Comparison of ENCODE assay signal across 9 cellular contexts in the genomic region with DNA sequence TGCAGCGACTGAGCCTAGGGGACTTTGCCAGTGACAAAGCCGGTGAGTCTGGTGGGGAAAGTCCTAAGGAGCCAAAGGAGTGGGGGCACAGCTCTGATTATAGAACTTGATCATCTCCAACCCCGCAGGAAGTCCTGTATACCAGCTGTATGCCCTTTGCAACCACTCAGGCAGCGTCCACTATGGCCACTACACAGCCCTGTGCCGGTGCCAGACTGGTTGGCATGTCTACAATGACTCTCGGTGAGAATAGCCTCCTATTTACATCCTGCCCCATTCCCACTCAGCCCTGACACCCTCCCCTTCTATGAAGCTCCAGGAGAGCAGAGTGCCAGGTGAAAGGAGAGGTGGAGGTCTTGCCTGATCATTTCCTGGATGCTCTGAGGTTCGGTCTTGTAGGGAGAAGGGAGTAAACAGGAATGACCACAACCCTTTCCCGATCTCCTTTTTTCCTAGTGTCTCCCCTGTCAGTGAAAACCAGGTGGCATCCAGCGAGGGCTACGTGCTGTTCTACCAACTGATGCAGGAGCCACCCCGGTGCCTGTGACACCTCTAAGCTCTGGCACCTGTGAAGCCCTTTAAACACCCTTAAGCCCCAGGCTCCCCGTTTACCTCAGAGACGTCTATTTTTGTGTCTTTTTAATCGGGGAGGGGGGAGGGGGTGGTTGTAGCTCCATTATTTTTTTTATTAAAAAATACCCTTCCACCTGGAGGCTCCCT. TPM values are rescaled to one million over a fixed set of nuclear protein-coding genes. Genes with fewer than 3 reads are reported as not detected.
DNase-seq lines count a peak whose midpoint lies in the region; ATAC-seq and TF ChIP-seq lines count a peak whose summit lies in the region.
"Had no signal": no experiment of that assay in that cellular context is flagged by ENCODE, and none has a peak within 500 bp of the region (broad histone marks: within the 10 kb centered on the region; RNA-seq: fewer than 3 reads in every experiment).

No MANE protein-coding gene starts in this region.

- POLR2A ChIA-PET in AG04449 (lab: Yijun Ruan, JAX) = interaction anchor here (0.9 to 2.1 kb wide), 4 partner anchors 12 to 32 kb away, joined by 3 to 10 read pairs (median 6); partner anchors contain the start of genes B4GALT3, DEDD and UFC1

- peaks cover 0 to 12% of the 10 kb centered on the region in 2 donors for H3K36me3 Mint-ChIP-seq in naive B cell

- no peak for ATAC-seq in naive B cell (ENCODE audit: low read depth in 2 of 2)
- no peak for ATAC-seq in GM21423 (IDR thresholded peaks at IDR 0.05; ENCODE audit: unreplicated experiment)
- ATAC-seq in GM21390 (IDR thresholded peaks at IDR 0.05; ENCODE audit: unreplicated experiment) = no peak

- H3K27me3 Mint-ChIP-seq in naive B cell = no peaks in the 10 kb centered on the region

- TF ChIP-seq CTCF in AG04449 (IDR thresholded peaks at IDR 0.05; ENCODE audit: insufficient read depth, low read length, missing control alignments) = no peak

- H3K27ac Mint-ChIP-seq in naive B cell = peak overlapping the region; percentile 92 to 99 (median 98)

- DNase-seq in AG04449 (ENCODE audit: low read depth, low spot score) (no peak), naive B cell (no peak), germinal center (ENCODE audit: low spot score) (no peak)
- DNase-seq in Jurkat, Clone E6-1 (ENCODE audit: low read depth, low spot score) = no peak
- DNase-seq in stimulated activated CD4-positive, alpha-beta T cell treated with anti-CD3 and anti-CD28 coated beads, Interleukin-4, amount 100 ng/mL, for 24 hours = no peak
- DNase-seq: NCI-H446 treated with DMSO at 0.1 percent for 48 hours had no signal

- H3K27ac ChIP-seq in cingulate gyrus (ENCODE audit: low read depth, low read length) = peak overlapping the region; percentile 92

- H3K9me3 Mint-ChIP-seq in naive B cell = no peaks in the 10 kb centered on the region

- peaks cover 60 to 78% (median 68%) of the 10 kb centered on the region in 3 donors for H3K4me1 Mint-ChIP-seq in naive B cell

- CTCF ChIA-PET in AG04449 (lab: Yijun Ruan, JAX) = interaction anchor here (0.7 to 3.2 kb wide), 15 partner anchors 8 to 217 kb away, joined by 3 to 24 read pairs (median 7); partner anchors contain the start of genes B4GALT3, NDUFS2, TOMM40L and UFC1

- H3K4me3 Mint-ChIP-seq in naive B cell = peak overlapping the region in 7 of 8 donors; percentile 60 to 96 (median 88)

- H3K4me3 ChIP-seq in AG04449 (ENCODE audit: low read depth, low read length) = peak overlapping the region; percentile 93
- peak overlapping the region; percentile 71 for H3K4me3 ChIP-seq in Jurkat, Clone E6-1 (ENCODE audit: low read length)

RNA-seq across cellular contexts. Expression of gene PPOX, which starts 1.2 kb away (rescaled TPM):
- 14.6 TPM for polyA plus RNA-seq in Jurkat, Clone E6-1 (2012; ENCODE audit: insufficient read depth, insufficient read length)
- 10 to 100 TPM; 12.7 to 20.3 (median 14.0) TPM for polyA plus RNA-seq in naive B cell (ENCODE audit: low read depth in 6 of 6)

RNA-seq across cellular contexts. Expression of gene USP21, which starts 5.8 kb away (rescaled TPM):
- 48.7 TPM for polyA plus RNA-seq in Jurkat, Clone E6-1 (2012; ENCODE audit: insufficient read depth, insufficient read length)
- 10 to 100 TPM; 13.1 to 33.0 (median 18.5) TPM for polyA plus RNA-seq in naive B cell (ENCODE audit: low read depth in 6 of 6)

RNA-seq across cellular contexts. Expression of gene UFC1, which starts 11.3 kb away (rescaled TPM):
- polyA plus RNA-seq in Jurkat, Clone E6-1 (2012; ENCODE audit: insufficient read depth, insufficient read length) = 300 TPM
- polyA plus RNA-seq in naive B cell (ENCODE audit: low read depth in 6 of 6) = 100 to 1,000 TPM; 119 to 151 (median 133) TPM

RNA-seq across cellular contexts. Expression of gene B4GALT3, which starts 12.2 kb away (rescaled TPM):
- 51.5 TPM for polyA plus RNA-seq in Jurkat, Clone E6-1 (2012; ENCODE audit: insufficient read depth, insufficient read length)
- polyA plus RNA-seq in naive B cell (ENCODE audit: low read depth in 6 of 6) = 10 to 100 TPM; 37.8 to 51.6 (median 45.6) TPM

RNA-seq across cellular contexts. Expression of gene DEDD, which starts 32.6 kb away (rescaled TPM):
- polyA plus RNA-seq in Jurkat, Clone E6-1 (2012; ENCODE audit: insufficient read depth, insufficient read length) = 57.1 TPM
- polyA plus RNA-seq in naive B cell (ENCODE audit: low read depth in 6 of 6) = 10 to 100 TPM; 36.4 to 55.3 (median 39.2) TPM
